In the genomic region with DNA sequence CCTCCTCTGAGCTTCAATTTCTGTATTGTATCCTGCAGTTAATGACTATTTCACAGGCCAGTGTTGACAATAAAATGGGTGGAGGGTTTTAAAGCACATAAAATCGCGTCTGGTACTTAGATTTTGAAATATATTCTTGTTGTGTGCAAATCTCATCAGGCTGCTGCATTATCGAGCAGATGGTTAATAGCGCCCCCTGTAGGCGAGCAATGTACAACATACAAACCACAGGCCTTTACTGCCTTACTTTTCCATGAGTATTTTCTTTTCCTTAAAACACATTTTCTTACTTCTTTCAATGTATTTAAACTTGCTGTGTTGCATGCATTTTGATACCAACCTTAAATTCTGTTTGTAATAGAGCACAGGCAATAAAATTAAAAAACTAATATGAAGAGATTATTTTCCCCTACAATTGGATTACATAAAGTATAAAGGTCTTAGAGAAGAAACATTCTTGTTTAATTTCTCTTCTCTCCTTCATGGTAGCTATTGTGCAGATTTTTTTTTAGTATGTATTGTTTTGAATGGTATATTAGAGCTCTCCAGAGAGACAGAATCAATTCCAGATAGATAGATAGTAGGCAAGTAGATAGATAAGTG, we compare ENCODE assay signal across 8 cellular contexts.
DNase-seq lines count a peak whose midpoint lies in the region; ATAC-seq and TF ChIP-seq lines count a peak whose summit lies in the region.

No MANE protein-coding gene starts in this region.

- DNase-seq in NCI-H345 (lab: John Stamatoyannopoulos, UW) (peak; percentile 3), NCI-H345 treated with DMSO at 0.1 percent for 48 hours (lab: John Stamatoyannopoulos, UW; ENCODE audit: unreplicated experiment) (no peak), GM23338 (ENCODE audit: low spot score) (peak; percentile 84), NCI-H2081 (lab: John Stamatoyannopoulos, UW) (peak; percentile 52 to 70), astrocyte of the spinal cord (ENCODE audit: low read depth, low spot score) (peak; percentile 39), left lobe of liver (ENCODE audit: low spot score) (no peak), T1000 (lab: John Stamatoyannopoulos, UW) (no peak)

- H3K27ac Mint-ChIP-seq in GM23338: no peak overlapping the region

- H3K4me2 ChIP-seq in GM23338: no peak overlapping the region

- no peaks in the 10 kb centered on the region for H3K36me3 ChIP-seq in GM23338 (ENCODE audit: insufficient read depth)

- H3K4me3 Mint-ChIP-seq in GM23338: no peak overlapping the region

- no peak overlapping the region for H2AFZ ChIP-seq in GM23338

- no peaks in the 10 kb centered on the region for H4K20me1 ChIP-seq in GM23338 (replicated peaks; ENCODE audit: insufficient read depth)

- H3K9me3 Mint-ChIP-seq in GM23338: no peaks in the 10 kb centered on the region; the same call in 2 of the 3 replicates

- ATAC-seq in GM23338: peak; percentile 71
- peak; percentile 38 for ATAC-seq in left lobe of liver
- no peak for ATAC-seq in GM21526 (IDR thresholded peaks at IDR 0.05; ENCODE audit: low FRiP score, unreplicated experiment)

- TF ChIP-seq CTCF in GM23338 (conservative IDR thresholded peaks at IDR 0.05; ENCODE audit: low read depth in 2 of 2) (peak; percentile 90 to 96), astrocyte of the spinal cord (IDR thresholded peaks at IDR 0.05; ENCODE audit: low read depth, low read length) (peak; percentile 63)

- no peaks in the 10 kb centered on the region for H3K4me1 ChIP-seq in GM23338 (ENCODE audit: insufficient read depth)

- no peaks in the 10 kb centered on the region for H3K9me2 ChIP-seq in GM23338 (ENCODE audit: insufficient read depth)

- H3K79me2 ChIP-seq in GM23338 (replicated peaks; ENCODE audit: insufficient read depth): no peaks in the 10 kb centered on the region

- H3K27me3 Mint-ChIP-seq in GM23338 (ENCODE audit: insufficient read depth, low read depth, poor library complexity): no peaks in the 10 kb centered on the region

- no peak overlapping the region for H3K27ac ChIP-seq in GM23338 (ENCODE audit: low read depth)

- H3K4me1 Mint-ChIP-seq in GM23338: no peaks in the 10 kb centered on the region

- H3K27me3 ChIP-seq in GM23338 (ENCODE audit: insufficient read depth): no peaks in the 10 kb centered on the region

- H3K36me3 Mint-ChIP-seq in GM23338 (ENCODE audit: low read depth): no peaks in the 10 kb centered on the region

- H3F3A ChIP-seq in GM23338 (replicated peaks; ENCODE audit: low read depth): no peaks in the 10 kb centered on the region

- H3K4me3 ChIP-seq in GM23338: no peak overlapping the region
- no peak overlapping the region for H3K4me3 ChIP-seq in astrocyte of the spinal cord (ENCODE audit: low read depth, low read length)

- in situ Hi-C loops in astrocyte of the spinal cord (cut with HindIII; ENCODE audit: low sequenced_read_pairs): no loop called here

TF ChIP-seq in GM23338, 12 proteins besides CTCF, POLR2A, EP300 and RAD21 (continues in another document):
- no peak for TF ChIP-seq ZNF331 (CRISPR knock-in tag; IDR thresholded peaks at IDR 0.05; ENCODE audit: low read depth)
- TF ChIP-seq NANOG (IDR thresholded peaks at IDR 0.05; ENCODE audit: borderline replicate concordance): no peak
- no peak for TF ChIP-seq CREB1 (CRISPR knock-in tag; IDR thresholded peaks at IDR 0.05; ENCODE audit: low read depth)
- TF ChIP-seq, protein P1, sequence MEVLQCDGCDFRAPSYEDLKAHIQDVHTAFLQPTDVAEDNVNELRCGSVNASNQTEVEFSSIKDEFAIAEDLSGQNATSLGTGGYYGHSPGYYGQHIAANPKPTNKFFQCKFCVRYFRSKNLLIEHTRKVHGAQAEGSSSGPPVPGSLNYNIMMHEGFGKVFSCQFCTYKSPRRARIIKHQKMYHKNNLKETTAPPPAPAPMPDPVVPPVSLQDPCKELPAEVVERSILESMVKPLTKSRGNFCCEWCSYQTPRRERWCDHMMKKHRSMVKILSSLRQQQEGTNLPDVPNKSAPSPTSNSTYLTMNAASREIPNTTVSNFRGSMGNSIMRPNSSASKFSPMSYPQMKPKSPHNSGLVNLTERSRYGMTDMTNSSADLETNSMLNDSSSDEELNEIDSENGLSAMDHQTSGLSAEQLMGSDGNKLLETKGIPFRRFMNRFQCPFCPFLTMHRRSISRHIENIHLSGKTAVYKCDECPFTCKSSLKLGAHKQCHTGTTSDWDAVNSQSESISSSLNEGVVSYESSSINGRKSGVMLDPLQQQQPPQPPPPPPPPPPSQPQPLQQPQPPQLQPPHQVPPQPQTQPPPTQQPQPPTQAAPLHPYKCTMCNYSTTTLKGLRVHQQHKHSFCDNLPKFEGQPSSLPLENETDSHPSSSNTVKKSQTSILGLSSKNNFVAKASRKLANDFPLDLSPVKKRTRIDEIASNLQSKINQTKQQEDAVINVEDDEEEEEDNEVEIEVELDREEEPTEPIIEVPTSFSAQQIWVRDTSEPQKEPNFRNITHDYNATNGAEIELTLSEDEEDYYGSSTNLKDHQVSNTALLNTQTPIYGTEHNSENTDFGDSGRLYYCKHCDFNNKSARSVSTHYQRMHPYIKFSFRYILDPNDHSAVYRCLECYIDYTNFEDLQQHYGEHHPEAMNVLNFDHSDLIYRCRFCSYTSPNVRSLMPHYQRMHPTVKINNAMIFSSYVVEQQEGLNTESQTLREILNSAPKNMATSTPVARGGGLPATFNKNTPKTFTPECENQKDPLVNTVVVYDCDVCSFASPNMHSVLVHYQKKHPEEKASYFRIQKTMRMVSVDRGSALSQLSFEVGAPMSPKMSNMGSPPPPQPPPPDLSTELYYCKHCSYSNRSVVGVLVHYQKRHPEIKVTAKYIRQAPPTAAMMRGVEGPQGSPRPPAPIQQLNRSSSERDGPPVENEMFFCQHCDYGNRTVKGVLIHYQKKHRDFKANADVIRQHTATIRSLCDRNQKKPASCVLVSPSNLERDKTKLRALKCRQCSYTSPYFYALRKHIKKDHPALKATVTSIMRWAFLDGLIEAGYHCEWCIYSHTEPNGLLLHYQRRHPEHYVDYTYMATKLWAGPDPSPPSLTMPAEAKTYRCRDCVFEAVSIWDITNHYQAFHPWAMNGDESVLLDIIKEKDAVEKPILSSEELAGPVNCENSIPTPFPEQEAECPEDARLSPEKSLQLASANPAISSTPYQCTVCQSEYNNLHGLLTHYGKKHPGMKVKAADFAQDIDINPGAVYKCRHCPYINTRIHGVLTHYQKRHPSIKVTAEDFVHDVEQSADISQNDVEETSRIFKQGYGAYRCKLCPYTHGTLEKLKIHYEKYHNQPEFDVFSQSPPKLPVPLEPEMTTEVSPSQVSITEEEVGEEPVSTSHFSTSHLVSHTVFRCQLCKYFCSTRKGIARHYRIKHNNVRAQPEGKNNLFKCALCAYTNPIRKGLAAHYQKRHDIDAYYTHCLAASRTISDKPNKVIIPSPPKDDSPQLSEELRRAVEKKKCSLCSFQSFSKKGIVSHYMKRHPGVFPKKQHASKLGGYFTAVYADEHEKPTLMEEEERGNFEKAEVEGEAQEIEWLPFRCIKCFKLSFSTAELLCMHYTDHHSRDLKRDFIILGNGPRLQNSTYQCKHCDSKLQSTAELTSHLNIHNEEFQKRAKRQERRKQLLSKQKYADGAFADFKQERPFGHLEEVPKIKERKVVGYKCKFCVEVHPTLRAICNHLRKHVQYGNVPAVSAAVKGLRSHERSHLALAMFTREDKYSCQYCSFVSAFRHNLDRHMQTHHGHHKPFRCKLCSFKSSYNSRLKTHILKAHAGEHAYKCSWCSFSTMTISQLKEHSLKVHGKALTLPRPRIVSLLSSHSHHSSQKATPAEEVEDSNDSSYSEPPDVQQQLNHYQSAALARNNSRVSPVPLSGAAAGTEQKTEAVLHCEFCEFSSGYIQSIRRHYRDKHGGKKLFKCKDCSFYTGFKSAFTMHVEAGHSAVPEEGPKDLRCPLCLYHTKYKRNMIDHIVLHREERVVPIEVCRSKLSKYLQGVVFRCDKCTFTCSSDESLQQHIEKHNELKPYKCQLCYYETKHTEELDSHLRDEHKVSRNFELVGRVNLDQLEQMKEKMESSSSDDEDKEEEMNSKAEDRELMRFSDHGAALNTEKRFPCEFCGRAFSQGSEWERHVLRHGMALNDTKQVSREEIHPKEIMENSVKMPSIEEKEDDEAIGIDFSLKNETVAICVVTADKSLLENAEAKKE (CRISPR knock-in tag; IDR thresholded peaks at IDR 0.05): no peak
- TF ChIP-seq, protein P2, sequence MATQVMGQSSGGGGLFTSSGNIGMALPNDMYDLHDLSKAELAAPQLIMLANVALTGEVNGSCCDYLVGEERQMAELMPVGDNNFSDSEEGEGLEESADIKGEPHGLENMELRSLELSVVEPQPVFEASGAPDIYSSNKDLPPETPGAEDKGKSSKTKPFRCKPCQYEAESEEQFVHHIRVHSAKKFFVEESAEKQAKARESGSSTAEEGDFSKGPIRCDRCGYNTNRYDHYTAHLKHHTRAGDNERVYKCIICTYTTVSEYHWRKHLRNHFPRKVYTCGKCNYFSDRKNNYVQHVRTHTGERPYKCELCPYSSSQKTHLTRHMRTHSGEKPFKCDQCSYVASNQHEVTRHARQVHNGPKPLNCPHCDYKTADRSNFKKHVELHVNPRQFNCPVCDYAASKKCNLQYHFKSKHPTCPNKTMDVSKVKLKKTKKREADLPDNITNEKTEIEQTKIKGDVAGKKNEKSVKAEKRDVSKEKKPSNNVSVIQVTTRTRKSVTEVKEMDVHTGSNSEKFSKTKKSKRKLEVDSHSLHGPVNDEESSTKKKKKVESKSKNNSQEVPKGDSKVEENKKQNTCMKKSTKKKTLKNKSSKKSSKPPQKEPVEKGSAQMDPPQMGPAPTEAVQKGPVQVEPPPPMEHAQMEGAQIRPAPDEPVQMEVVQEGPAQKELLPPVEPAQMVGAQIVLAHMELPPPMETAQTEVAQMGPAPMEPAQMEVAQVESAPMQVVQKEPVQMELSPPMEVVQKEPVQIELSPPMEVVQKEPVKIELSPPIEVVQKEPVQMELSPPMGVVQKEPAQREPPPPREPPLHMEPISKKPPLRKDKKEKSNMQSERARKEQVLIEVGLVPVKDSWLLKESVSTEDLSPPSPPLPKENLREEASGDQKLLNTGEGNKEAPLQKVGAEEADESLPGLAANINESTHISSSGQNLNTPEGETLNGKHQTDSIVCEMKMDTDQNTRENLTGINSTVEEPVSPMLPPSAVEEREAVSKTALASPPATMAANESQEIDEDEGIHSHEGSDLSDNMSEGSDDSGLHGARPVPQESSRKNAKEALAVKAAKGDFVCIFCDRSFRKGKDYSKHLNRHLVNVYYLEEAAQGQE (IDR thresholded peaks at IDR 0.05; ENCODE audit: unreplicated experiment): no peak
- no peak for TF ChIP-seq POLR2AphosphoS5 (IDR thresholded peaks at IDR 0.05; ENCODE audit: low read depth)
- no peak for TF ChIP-seq JUNB (IDR thresholded peaks at IDR 0.05; ENCODE audit: unreplicated experiment)
- TF ChIP-seq STAT1 (IDR thresholded peaks at IDR 0.05; ENCODE audit: unreplicated experiment): no peak
- no peak for TF ChIP-seq EZH2 (IDR thresholded peaks at IDR 0.05; ENCODE audit: low read depth, unreplicated experiment)

Comparison
In these comparisons a context has a peak if more than half of its experiments do, and no peak if none do; other contexts are left out.
1. DNase-seq: peak in NCI-H345 (single experiment), GM23338 (single experiment), NCI-H2081 (2 of 2) and astrocyte of the spinal cord (single experiment); none in NCI-H345 treated with DMSO at 0.1 percent for 48 hours (single experiment), left lobe of liver (single experiment) and T1000 (single experiment).